10 cellular contexts compared by ENCODE assay signal in the genomic region with DNA sequence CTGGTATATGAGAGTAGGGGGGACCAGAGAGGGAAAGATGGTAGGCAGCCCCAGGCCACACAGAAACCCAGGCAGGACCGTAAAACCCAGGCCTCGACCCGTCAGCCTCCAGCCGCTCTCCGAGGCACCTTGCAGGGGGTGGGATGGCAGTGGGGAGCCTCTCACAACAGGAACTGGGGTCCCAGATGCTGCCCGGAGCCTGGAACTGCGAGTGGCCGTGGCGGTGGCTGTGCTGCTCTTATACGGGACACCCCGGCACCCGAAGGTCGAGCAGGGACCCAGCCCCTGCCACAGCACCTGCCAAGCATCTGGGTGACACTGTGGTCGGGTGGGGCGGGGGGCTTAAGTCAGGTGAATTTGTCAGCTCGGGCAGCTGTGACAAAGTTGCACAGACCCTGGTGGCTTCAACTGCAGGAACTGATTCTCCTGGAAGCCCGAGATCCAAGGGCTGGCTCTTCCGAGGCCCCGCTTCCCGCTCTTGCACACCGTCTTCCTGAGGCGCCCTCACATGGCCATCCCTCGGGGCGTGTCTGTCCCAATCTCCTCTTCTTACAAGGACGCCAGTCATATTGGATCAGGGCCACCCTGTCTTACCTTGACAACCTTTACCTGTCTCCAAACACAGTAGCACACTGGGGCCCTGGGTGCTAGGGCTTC. TPM values are rescaled to one million over a fixed set of nuclear protein-coding genes. Genes with fewer than 3 reads are reported as not detected.
DNase-seq lines count a peak whose midpoint lies in the region; TF ChIP-seq lines count a peak whose summit lies in the region.
"Had no signal": no experiment of that assay in that cellular context is flagged by ENCODE, and none has a peak within 500 bp of the region (broad histone marks: within the 10 kb centered on the region; RNA-seq: fewer than 3 reads in every experiment).

No MANE protein-coding gene starts in this region.

- no peaks in the 10 kb centered on the region for H3K9me3 ChIP-seq in right atrium auricular region

- DNase-seq in GM10266 (ENCODE audit: extremely low spot score) (peak; percentile 12), RWPE1 (ENCODE audit: low spot score) (no peak), right atrium auricular region (ENCODE audit: low spot score) (no peak), SK-N-DZ (ENCODE audit: low spot score) (no peak), cortex of kidney (lab: John Stamatoyannopoulos, UW) (no peak), NCI-H2029 (lab: John Stamatoyannopoulos, UW) (no peak)
- DNase-seq: activated CD8-positive, alpha-beta memory T cell treated with anti-CD3 and anti-CD28 coated beads, Interleukin-2, amount 50 U/mL, for 4 hours; aorta; NCI-H1105 treated with DMSO at 0.1 percent for 48 hours had no signal

- H3K4me3 ChIP-seq in right atrium auricular region, result no peak overlapping the region
- H3K4me3 ChIP-seq in skin epidermis, result no peak overlapping the region

- peaks cover 0 to 36% of the 10 kb centered on the region in 2 donors for H3K4me1 ChIP-seq in right atrium auricular region

- CTCF ChIA-PET in RWPE1 (lab: Yijun Ruan, JAX), result no interaction called here

- POLR2A ChIA-PET in RWPE1 (lab: Yijun Ruan, JAX; ENCODE audit: low non-redundant PET), result no interaction called here

- H3K27me3 ChIP-seq in right atrium auricular region, result no peaks in the 10 kb centered on the region

- no peaks in the 10 kb centered on the region for H3K36me3 ChIP-seq in right atrium auricular region

- no peak for TF ChIP-seq CTCF in GM10266 (IDR thresholded peaks at IDR 0.05; ENCODE audit: control insufficient read depth, insufficient read depth, low read depth, missing control alignments)
- no peak; the same call in 1 of the 2 replicates for TF ChIP-seq CTCF in RWPE1 (conservative IDR thresholded peaks at IDR 0.05; ENCODE audit: low read depth)
- TF ChIP-seq CTCF in right atrium auricular region (IDR thresholded peaks at IDR 0.05), result peak in 1 of 2 donors; percentile 42

- H3K27ac ChIP-seq in RWPE1 (peak overlapping the region; percentile 100), right atrium auricular region (peak overlapping the region; percentile 22 to 59), skin epidermis (peak overlapping the region in 16 of 21 experiments; percentile 21 to 82 (median 60))

RNA-seq across cellular contexts. Expression of a gene that starts 47.6 kb away (rescaled TPM):
- 100 to 1,000 TPM; 114 to 120 TPM for total RNA-seq in right atrium auricular region
- 0.73 TPM in 1 of 2 replicates, not detected in the other for polyA plus RNA-seq in SK-N-DZ (2014; cell fraction: cytosol; rRNA removed)
- polyA plus RNA-seq in SK-N-DZ (2014; cell fraction: nucleus; rRNA removed), result 6.2 TPM in 1 of 2 replicates, not detected in the other

Comparison
In these comparisons a context has a peak if more than half of its experiments do, and no peak if none do; other contexts are left out.
1. H3K27ac ChIP-seq: peak in every context shown above with its lines; median percentile 100 in RWPE1; 60 in skin epidermis; 40 in right atrium auricular region.